Comparison of ENCODE assay signal across 18 cellular contexts in the genomic region with DNA sequence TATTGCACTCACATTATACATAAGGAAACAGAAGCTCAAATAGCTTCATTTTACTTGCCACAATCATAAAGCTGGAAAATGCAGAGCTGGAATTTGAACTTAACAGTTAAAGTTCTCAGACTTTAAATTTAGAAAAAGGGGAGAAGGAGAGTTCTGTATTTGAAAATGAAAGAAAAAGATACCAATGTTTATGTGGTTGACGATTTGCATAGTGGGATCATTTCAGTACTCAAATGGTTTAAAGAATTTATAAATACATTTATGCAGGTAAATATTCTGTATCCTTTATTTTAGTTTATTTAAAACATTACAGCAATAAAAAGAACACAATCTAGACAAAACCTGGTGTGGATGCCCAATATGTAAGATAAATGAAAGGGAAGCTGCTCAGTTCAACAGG. TPM values are rescaled to one million over a fixed set of nuclear protein-coding genes. Genes with fewer than 3 reads are reported as not detected.
A peak's percentile ranks its signal among the peaks of the same experiment; 100 is the strongest.
DNase-seq lines count a peak whose midpoint lies in the region; ATAC-seq and TF ChIP-seq lines count a peak whose summit lies in the region.
"Had no signal": no experiment of that assay in that cellular context is flagged by ENCODE, and none has a peak within 500 bp of the region (broad histone marks: within the 10 kb centered on the region; RNA-seq: fewer than 3 reads in every experiment).

No MANE protein-coding gene starts in this region.

- DNase-seq in colonic mucosa: no peak
- DNase-seq in DMS 273 (lab: John Stamatoyannopoulos, UW; ENCODE audit: unreplicated experiment): no peak
- DNase-seq in activated CD4-positive, alpha-beta T cell treated with anti-CD3 and anti-CD28 coated beads, Interleukin-2, amount 10 ng/mL, durations not matched to agents 24 days and 14 days: no peak
- DNase-seq: activated B cell treated with CpG ODN at 0.5 μM for 24 hours; activated CD8-positive, alpha-beta memory T cell treated with anti-CD3 and anti-CD28 coated beads, Interleukin-2, amount 50 U/mL, for 4 hours; activated naive CD4-positive, alpha-beta T cell treated with anti-CD3 and anti-CD28 coated beads, Interleukin-2, amount 50 U/mL, for 16 hours; effector CD8-positive, alpha-beta T cell; H9; left lung; NCI-H2029 treated with DMSO at 0.1 percent for 48 hours; NCI-H69; stomach had no signal

- peak; percentile 51 for ATAC-seq in GM18907 (IDR thresholded peaks at IDR 0.05; ENCODE audit: unreplicated experiment)
- ATAC-seq in GM21447 (IDR thresholded peaks at IDR 0.05; ENCODE audit: unreplicated experiment): peak; percentile 74
- peak; percentile 53 for ATAC-seq in HG03280 (IDR thresholded peaks at IDR 0.05; ENCODE audit: unreplicated experiment)
- ATAC-seq in GM19455 (IDR thresholded peaks at IDR 0.05; ENCODE audit: unreplicated experiment): no peak
- ATAC-seq: left lung had no signal

- TF ChIP-seq CTCF in colonic mucosa (IDR thresholded peaks at IDR 0.05): no peak

- H3K4me1 ChIP-seq in colonic mucosa: peaks cover 9% of the 10 kb centered on the region
- H3K4me1 ChIP-seq: BLaER1 had no signal

- H3K36me3 Mint-ChIP-seq in activated CD4-positive, alpha-beta T cell treated with anti-CD3 and anti-CD28 coated beads, Interleukin-2, amount 10 ng/mL, durations not matched to agents 24 days and 14 days (ENCODE audit: low read depth): no peaks in the 10 kb centered on the region

- H3K9ac ChIP-seq in colonic mucosa (ENCODE audit: low read depth in 2 of 2, low read length in 2 of 2): peak overlapping the region in 1 of 2 donors; percentile 38
- H3K9ac ChIP-seq: BLaER1 had no signal

- H3K27me3 Mint-ChIP-seq in activated CD4-positive, alpha-beta T cell treated with anti-CD3 and anti-CD28 coated beads, Interleukin-2, amount 10 ng/mL, durations not matched to agents 24 days and 14 days: no peaks in the 10 kb centered on the region
- H3K27me3 Mint-ChIP-seq: activated B cell treated with CpG ODN at 0.5 μM for 24 hours, progenitor cell of endocrine pancreas had no signal

- H3K9me3 ChIP-seq in colonic mucosa: no peaks in the 10 kb centered on the region
- H3K9me3 ChIP-seq: BLaER1, left lung, stomach had no signal

- no peaks in the 10 kb centered on the region for H3K9me3 Mint-ChIP-seq in activated CD4-positive, alpha-beta T cell treated with anti-CD3 and anti-CD28 coated beads, Interleukin-2, amount 10 ng/mL, durations not matched to agents 24 days and 14 days
- H3K9me3 Mint-ChIP-seq: activated B cell treated with CpG ODN at 0.5 μM for 24 hours, H9 had no signal

- H3K27ac ChIP-seq in colonic mucosa: peak overlapping the region; percentile 56
- H3K27ac ChIP-seq: BLaER1, left lung, stomach had no signal

- no peak overlapping the region for H3K27ac Mint-ChIP-seq in activated CD4-positive, alpha-beta T cell treated with anti-CD3 and anti-CD28 coated beads, Interleukin-2, amount 10 ng/mL, durations not matched to agents 24 days and 14 days
- H3K27ac Mint-ChIP-seq: activated B cell treated with CpG ODN at 0.5 μM for 24 hours, progenitor cell of endocrine pancreas had no signal

- H3K36me3 ChIP-seq in colonic mucosa: no peaks in the 10 kb centered on the region
- H3K36me3 ChIP-seq: BLaER1, left lung, stomach had no signal

- intact Hi-C loops in colonic mucosa (cut with DNase I): no loop called here
- intact Hi-C loops in activated CD4-positive, alpha-beta T cell treated with anti-CD3 and anti-CD28 coated beads, Interleukin-2, amount 10 ng/mL, durations not matched to agents 24 days and 14 days (cut with micrococcal nuclease): no loop called here

- H3K4me3 ChIP-seq in colonic mucosa: no peak overlapping the region
- H3K4me3 ChIP-seq: BLaER1, left lung, stomach had no signal

- no peaks in the 10 kb centered on the region for H3K27me3 ChIP-seq in colonic mucosa
- H3K27me3 ChIP-seq: BLaER1, left lung, stomach had no signal

- H3K4me3 Mint-ChIP-seq in activated CD4-positive, alpha-beta T cell treated with anti-CD3 and anti-CD28 coated beads, Interleukin-2, amount 10 ng/mL, durations not matched to agents 24 days and 14 days: no peak overlapping the region
- H3K4me3 Mint-ChIP-seq: activated B cell treated with CpG ODN at 0.5 μM for 24 hours, H9 had no signal

- peaks cover 51% of the 10 kb centered on the region for H3K4me1 Mint-ChIP-seq in activated CD4-positive, alpha-beta T cell treated with anti-CD3 and anti-CD28 coated beads, Interleukin-2, amount 10 ng/mL, durations not matched to agents 24 days and 14 days

RNA-seq across cellular contexts. Expression of a gene that starts 25.5 kb away (rescaled TPM):
- 1 to 10 TPM; 2.0 to 2.1 TPM for total RNA-seq in colonic mucosa
- 47.9 and 50.8 TPM in 2 replicates for total RNA-seq in activated CD4-positive, alpha-beta T cell treated with anti-CD3 and anti-CD28 coated beads, Interleukin-2, amount 10 ng/mL, durations not matched to agents 24 days and 14 days

Comparison
In these comparisons a context has a peak if more than half of its experiments do, and no peak if none do; other contexts are left out.
1. RNA of a gene that starts 25.5 kb away (total RNA-seq): 47.9 to 50.8 TPM in activated CD4-positive, alpha-beta T cell treated with anti-CD3 and anti-CD28 coated beads, Interleukin-2, amount 10 ng/mL, durations not matched to agents 24 days and 14 days; 2.0 to 2.1 TPM in colonic mucosa; every median in the first group is over 10 times any median in the second.